Comparison of ENCODE assay signal across 8 cellular contexts in genomic region chr19:14479985-14480694, GRCh38. TPM values are rescaled to one million over a fixed set of nuclear protein-coding genes. Genes with fewer than 3 reads are reported as not detected.
DNase-seq lines count a peak whose midpoint lies in the region; ATAC-seq, FAIRE-seq and TF ChIP-seq lines count a peak whose summit lies in the region.

No MANE protein-coding gene starts in this region.

- H3K4me3 ChIP-seq in OCI-LY7 (ENCODE audit: low read depth, low read length, poor library complexity, severe bottlenecking) (no peak overlapping the region), sigmoid colon (no peak overlapping the region)

- no peaks in the 10 kb centered on the region for H3K36me3 ChIP-seq in OCI-LY7 (ENCODE audit: insufficient read depth, low read length)
- H3K36me3 ChIP-seq in sigmoid colon, result peaks cover 0 to 46% (median 21%) of the 10 kb centered on the region in 4 donors

- peak overlapping the region; percentile 16; the same call in 1 of the 2 replicates for H3K4me2 ChIP-seq in OCI-LY7 (ENCODE audit: low read length)

- no peak for FAIRE-seq in RCC 7860 (lab: Jason Lieb, UNC)

- no peaks in the 10 kb centered on the region for H3K79me2 ChIP-seq in OCI-LY7 (ENCODE audit: insufficient read depth, low read depth, low read length)

- no peak overlapping the region for H2AFZ ChIP-seq in OCI-LY7 (ENCODE audit: low read length)

- peak; percentile 72 for ATAC-seq in activated T-helper 17 cell treated with anti-CD3 and anti-CD28 coated beads, Interleukin-2, amount 50 U/mL, for 72 hours (replicated peaks)

- BruUV-seq in OCI-LY7 (replicated peaks; lab: Mats Ljungman, UMichigan), result no TSS peak

- no peak overlapping the region for H3K27ac Mint-ChIP-seq in activated T-helper 17 cell treated with anti-CD3 and anti-CD28 coated beads, Interleukin-2, amount 50 U/mL, for 72 hours

- peak; percentile 94 for TF ChIP-seq CTCF in GM12872 (IDR thresholded peaks at IDR 0.05; ENCODE audit: insufficient read depth, low read depth, low read length)
- TF ChIP-seq CTCF in OCI-LY7 (conservative IDR thresholded peaks at IDR 0.05; ENCODE audit: low read length), result peak; percentile 94
- TF ChIP-seq CTCF in sigmoid colon (IDR thresholded peaks at IDR 0.05), result peak; percentile 45 to 85 (median 65)

- no peaks in the 10 kb centered on the region for H4K20me1 ChIP-seq in OCI-LY7 (ENCODE audit: insufficient read depth, low read length)

- no peak for TF ChIP-seq EP300 in sigmoid colon (IDR thresholded peaks at IDR 0.05)

- H3K9me2 ChIP-seq in OCI-LY7 (ENCODE audit: insufficient read depth, low read length), result no peaks in the 10 kb centered on the region

- intact Hi-C loops in OCI-LY7 (cut with micrococcal nuclease; ENCODE audit: unreplicated experiment) (loop anchor here (10.0 kb wide), 2 partner anchors 115 to 275 kb away; partner anchors contain the start of gene ADGRL1), head of caudate nucleus (cut with DNase I) (no loop called here), sigmoid colon (cut with DNase I) (no loop called here)

- H3K27me3 Mint-ChIP-seq in activated T-helper 17 cell treated with anti-CD3 and anti-CD28 coated beads, Interleukin-2, amount 50 U/mL, for 72 hours, result no peaks in the 10 kb centered on the region

- peaks cover 3 to 10% (median 4%) of the 10 kb centered on the region in 3 donors for H3K27me3 ChIP-seq in sigmoid colon

- H3K9me3 ChIP-seq in OCI-LY7 (ENCODE audit: low read length) (no peaks in the 10 kb centered on the region), sigmoid colon (no peaks in the 10 kb centered on the region)

- H3K27ac ChIP-seq in OCI-LY7 (ENCODE audit: low read depth, low read length, poor library complexity, severe bottlenecking) (no peak overlapping the region), sigmoid colon (no peak overlapping the region)

- H3K9me3 Mint-ChIP-seq in activated T-helper 17 cell treated with anti-CD3 and anti-CD28 coated beads, Interleukin-2, amount 50 U/mL, for 72 hours, result no peaks in the 10 kb centered on the region

- peak overlapping the region; percentile 28 for H3K4me3 Mint-ChIP-seq in activated T-helper 17 cell treated with anti-CD3 and anti-CD28 coated beads, Interleukin-2, amount 50 U/mL, for 72 hours

- DNase-seq in OCI-LY7 (ENCODE audit: low spot score), result peak; percentile 65
- peak in 23 of 42 donors; percentile 37 to 80 (median 54) for DNase-seq in head of caudate nucleus
- no peak for DNase-seq in sigmoid colon
- no peak for DNase-seq in RCC 7860 (ENCODE audit: low spot score)
- no peak for DNase-seq in DMS79 treated with DMSO at 0.1 percent for 48 hours (lab: John Stamatoyannopoulos, UW)
- DNase-seq in NCI-H1436 treated with DMSO at 0.1 percent for 48 hours (lab: John Stamatoyannopoulos, UW), result no peak

- peaks cover 12% of the 10 kb centered on the region for H3K4me1 Mint-ChIP-seq in activated T-helper 17 cell treated with anti-CD3 and anti-CD28 coated beads, Interleukin-2, amount 50 U/mL, for 72 hours

- POLR2A ChIA-PET in OCI-LY7 (lab: Charles Lee), result interaction anchor here (1.3 kb wide), 1 partner anchor 15 kb away, joined by 3 read pairs; the partner anchor contains the start of gene GIPC1

- TF ChIP-seq POLR2A in sigmoid colon (IDR thresholded peaks at IDR 0.05), result no peak

- 56 to 64% methylated on average over 42 of the region's 42 CpGs for WGBS in sigmoid colon, 2 donors

- CTCF ChIA-PET in OCI-LY7 (lab: Charles Lee; ENCODE audit: unreplicated experiment), result interaction anchor here (0.8 kb wide), 1 partner anchor 48 kb away, joined by 3 read pairs; no protein-coding TSS in a partner anchor

- peaks cover 14% of the 10 kb centered on the region for H3K36me3 Mint-ChIP-seq in activated T-helper 17 cell treated with anti-CD3 and anti-CD28 coated beads, Interleukin-2, amount 50 U/mL, for 72 hours (ENCODE audit: low read depth)

- H3K4me1 ChIP-seq in OCI-LY7 (ENCODE audit: insufficient read depth, low read length, poor library complexity, severe bottlenecking) (no peaks in the 10 kb centered on the region), sigmoid colon (peaks cover 0 to 29% (median 17%) of the 10 kb centered on the region in 4 donors)

RNA-seq across cellular contexts. Expression of gene PTGER1, which starts 5.0 kb away (rescaled TPM):
- not detected in 2 replicates for total RNA-seq in OCI-LY7 (2014; rRNA removed; shearing (Covaris generic))
- total RNA-seq in OCI-LY7 (2022) (0.23 TPM in 1 of 2 replicates, not detected in the other), sigmoid colon (under 1 TPM in 2 of 4 donors, not detected in 2; 0.54 to 0.71 TPM)
- under 1 TPM in 1 of 2 donors, not detected in 1; 0.17 TPM for total RNA-seq in activated T-helper 17 cell treated with anti-CD3 and anti-CD28 coated beads, Interleukin-2, amount 50 U/mL, for 72 hours
- polyA plus RNA-seq in sigmoid colon, result under 1 TPM in 1 of 3 donors, not detected in 2; 0.67 TPM

RNA-seq across cellular contexts. Expression of gene GIPC1, which starts 15.8 kb away (rescaled TPM):
- 18.5 and 26.9 TPM in 2 replicates for total RNA-seq in OCI-LY7 (2014; rRNA removed; shearing (Covaris generic))
- total RNA-seq in OCI-LY7 (2022) (37.6 and 38.3 TPM in 2 replicates), sigmoid colon (10 to 100 TPM; 65.1 to 97.7 (median 68.5) TPM)
- 10 to 100 TPM; 23.4 to 44.9 TPM for total RNA-seq in activated T-helper 17 cell treated with anti-CD3 and anti-CD28 coated beads, Interleukin-2, amount 50 U/mL, for 72 hours
- polyA plus RNA-seq in sigmoid colon, result 100 to 1,000 TPM; 344 to 378 (median 351) TPM

RNA-seq across cellular contexts. Expression of gene DNAJB1, which starts 38.1 kb away (rescaled TPM):
- total RNA-seq in OCI-LY7 (2014; rRNA removed; shearing (Covaris generic)), result 62.9 and 76.7 TPM in 2 replicates
- total RNA-seq in OCI-LY7 (2022) (51.7 and 63.7 TPM in 2 replicates), sigmoid colon (10 to 100 TPM; 44.6 to 69.3 (median 51.9) TPM)
- 100 to 1,000 TPM in 1 of 2 donors, 10 to 100 TPM in 1; 79.4 to 140 TPM for total RNA-seq in activated T-helper 17 cell treated with anti-CD3 and anti-CD28 coated beads, Interleukin-2, amount 50 U/mL, for 72 hours
- polyA plus RNA-seq in sigmoid colon, result 100 to 1,000 TPM in 1 of 3 donors, 10 to 100 TPM in 2; 70.9 to 118 (median 77.6) TPM

RNA-seq across cellular contexts. Expression of gene PKN1, which starts 47.0 kb away (rescaled TPM):
- total RNA-seq in OCI-LY7 (2014; rRNA removed; shearing (Covaris generic)), result 117 and 125 TPM in 2 replicates
- total RNA-seq in OCI-LY7 (2022) (233 and 246 TPM in 2 replicates), sigmoid colon (100 to 1,000 TPM in 1 of 4 donors, 10 to 100 TPM in 3; 79.2 to 126 (median 84.6) TPM)
- 100 to 1,000 TPM; 121 to 171 TPM for total RNA-seq in activated T-helper 17 cell treated with anti-CD3 and anti-CD28 coated beads, Interleukin-2, amount 50 U/mL, for 72 hours
- polyA plus RNA-seq in sigmoid colon, result 10 to 100 TPM; 20.8 to 54.8 (median 28.2) TPM

RNA-seq across cellular contexts. Expression of gene TECR, which starts 49.3 kb away (rescaled TPM):
- total RNA-seq in OCI-LY7 (2014; rRNA removed; shearing (Covaris generic)), result 52.3 and 81.4 TPM in 2 replicates
- total RNA-seq in OCI-LY7 (2022) (128 and 130 TPM in 2 replicates), sigmoid colon (10 to 100 TPM; 20.6 to 34.2 (median 30.0) TPM)
- 100 to 1,000 TPM; 100 to 139 TPM for total RNA-seq in activated T-helper 17 cell treated with anti-CD3 and anti-CD28 coated beads, Interleukin-2, amount 50 U/mL, for 72 hours
- 100 to 1,000 TPM in 1 of 3 donors, 10 to 100 TPM in 2; 32.4 to 139 (median 37.2) TPM for polyA plus RNA-seq in sigmoid colon

Comparison
In these comparisons a context has a peak if more than half of its experiments do, and no peak if none do; other contexts are left out.
1. DNase-seq: peak in OCI-LY7 (single experiment) and head of caudate nucleus (23 of 42); none in sigmoid colon (single experiment), RCC 7860 (single experiment), DMS79 treated with DMSO at 0.1 percent for 48 hours (single experiment) and NCI-H1436 treated with DMSO at 0.1 percent for 48 hours (single experiment).
2. Peak in every context shown above with its lines, with median percentiles within 50 percentile points of each other: CTCF ChIP-seq.